In genomic region chrX:46929439-46930018, GRCh38 we compare ENCODE assay signal across 19 cellular contexts. TPM values are rescaled to one million over a fixed set of nuclear protein-coding genes. Genes with fewer than 3 reads are reported as not detected.
A peak's percentile ranks its signal among the peaks of the same experiment; 100 is the strongest.
DNase-seq lines count a peak whose midpoint lies in the region; ATAC-seq, FAIRE-seq and TF ChIP-seq lines count a peak whose summit lies in the region.
"Had no signal": no experiment of that assay in that cellular context is flagged by ENCODE, and none has a peak within 500 bp of the region (broad histone marks: within the 10 kb centered on the region; RNA-seq: fewer than 3 reads in every experiment).

No MANE protein-coding gene starts in this region.

- H3K9me3 ChIP-seq in A549 (no peaks in the 10 kb centered on the region), astrocyte (ENCODE audit: insufficient read depth, low read depth, low read length) (no peaks in the 10 kb centered on the region), heart right ventricle (no peaks in the 10 kb centered on the region)
- H3K9me3 ChIP-seq: neutrophil, stomach had no signal

- intact Hi-C loops in heart right ventricle (cut with DNase I), result no loop called here

- no peaks in the 10 kb centered on the region for H4K20me1 ChIP-seq in astrocyte (ENCODE audit: insufficient read depth, low read length)

- H3K9me3 Mint-ChIP-seq in astrocyte (ENCODE audit: unreplicated experiment), result no peaks in the 10 kb centered on the region
- H3K9me3 Mint-ChIP-seq: activated naive CD4-positive, alpha-beta T cell treated with anti-CD3 and anti-CD28 coated beads, Interleukin-2, amount 50 U/mL, for 24 hours had no signal

- TF ChIP-seq CTCF in A549 (IDR thresholded peaks at IDR 0.05) (no peak), astrocyte (IDR thresholded peaks at IDR 0.05; ENCODE audit: insufficient read depth, low read depth, low read length) (no peak), foreskin keratinocyte (conservative IDR thresholded peaks at IDR 0.05) (no peak), heart right ventricle (IDR thresholded peaks at IDR 0.05) (no peak)

- CTCF ChIA-PET in A549 (lab: Yijun Ruan, JAX), result interaction anchor here (0.6 to 3.5 kb wide), 6 partner anchors 11 to 101 kb away, joined by 3 to 15 read pairs (median 4); partner anchors contain the start of gene JADE3

- H2AFZ ChIP-seq in astrocyte (ENCODE audit: low read depth, low read length), result no peak overlapping the region
- H2AFZ ChIP-seq: PC-9 had no signal

- no peaks in the 10 kb centered on the region for H3K27me3 ChIP-seq in astrocyte (ENCODE audit: insufficient read depth, low read length)
- H3K27me3 ChIP-seq in foreskin keratinocyte, result no peaks in the 10 kb centered on the region
- peaks cover 0 to 8% (median 0%) of the 10 kb centered on the region in 7 donors for H3K27me3 ChIP-seq in heart right ventricle
- H3K27me3 ChIP-seq: neutrophil had no signal

- H3K4me3 Mint-ChIP-seq in astrocyte (ENCODE audit: unreplicated experiment), result no peak overlapping the region
- H3K4me3 Mint-ChIP-seq: activated naive CD4-positive, alpha-beta T cell treated with anti-CD3 and anti-CD28 coated beads, Interleukin-2, amount 50 U/mL, for 24 hours; mesothelial cell of epicardium had no signal

- H3K27ac Mint-ChIP-seq in astrocyte (ENCODE audit: unreplicated experiment), result peak overlapping the region; percentile 64
- H3K27ac Mint-ChIP-seq: activated naive CD4-positive, alpha-beta T cell treated with anti-CD3 and anti-CD28 coated beads, Interleukin-2, amount 50 U/mL, for 24 hours; mesothelial cell of epicardium had no signal

- POLR2A ChIA-PET in A549 (lab: Yijun Ruan, JAX), result no interaction called here

- H3K79me2 ChIP-seq in astrocyte (ENCODE audit: insufficient read depth, low read length), result no peaks in the 10 kb centered on the region

- no peaks in the 10 kb centered on the region for H3K36me3 ChIP-seq in astrocyte (ENCODE audit: insufficient read depth, low read length)
- no peaks in the 10 kb centered on the region for H3K36me3 ChIP-seq in heart right ventricle
- H3K36me3 ChIP-seq: neutrophil, stomach had no signal

- H3K4me2 ChIP-seq in A549 (peak overlapping the region; percentile 44), astrocyte (ENCODE audit: low read length) (peak overlapping the region; percentile 4)
- H3K4me2 ChIP-seq: PC-9 had no signal

- peak in 1 of 2 experiments; percentile 11 for DNase-seq in A549 (ENCODE audit: low read depth in 1 of 2, low spot score in 1 of 2)
- DNase-seq in H4 (ENCODE audit: low spot score), result peak; percentile 11
- DNase-seq in astrocyte (ENCODE audit: low read depth), result peak; percentile 46
- peak; percentile 41 to 71 for DNase-seq in foreskin keratinocyte
- no peak for DNase-seq in MV-4-11 (lab: John Stamatoyannopoulos, UW)
- no peak for DNase-seq in GM12891 (ENCODE audit: insufficient read length, low spot score)
- no peak for DNase-seq in heart right ventricle
- no peak for DNase-seq in COR-L47 (lab: John Stamatoyannopoulos, UW)
- DNase-seq: activated CD8-positive, alpha-beta memory T cell treated with anti-CD3 and anti-CD28 coated beads, Interleukin-2, amount 50 U/mL, for 4 hours; NCI-H146; NCI-H510A treated with DMSO at 0.1 percent for 48 hours; PC-9; stomach had no signal

- H3K36me3 Mint-ChIP-seq in astrocyte (ENCODE audit: low read depth, unreplicated experiment), result no peaks in the 10 kb centered on the region
- H3K36me3 Mint-ChIP-seq: activated naive CD4-positive, alpha-beta T cell treated with anti-CD3 and anti-CD28 coated beads, Interleukin-2, amount 50 U/mL, for 24 hours had no signal

- H3K4me1 Mint-ChIP-seq in astrocyte (ENCODE audit: low read depth, unreplicated experiment), result peaks cover 9% of the 10 kb centered on the region
- H3K4me1 Mint-ChIP-seq: activated naive CD4-positive, alpha-beta T cell treated with anti-CD3 and anti-CD28 coated beads, Interleukin-2, amount 50 U/mL, for 24 hours had no signal

- TF ChIP-seq EP300 in A549 (IDR thresholded peaks at IDR 0.05), result no peak

- TF ChIP-seq POLR2A in A549 (IDR thresholded peaks at IDR 0.05; ENCODE audit: low read length) (no peak), GM12891 (IDR thresholded peaks at IDR 0.05; ENCODE audit: low read depth, low read length) (no peak)

- peak; percentile 56 to 82; a peak in 4 of 6 replicates for ATAC-seq in A549
- ATAC-seq in foreskin keratinocyte, result peak; percentile 80
- ATAC-seq in heart right ventricle, result no peak
- ATAC-seq: K562 had no signal

- no peaks in the 10 kb centered on the region for H3K27me3 Mint-ChIP-seq in astrocyte (ENCODE audit: low read depth, unreplicated experiment)

- H3K9ac ChIP-seq in astrocyte (ENCODE audit: low read length), result no peak overlapping the region

- H3K4me3 ChIP-seq in A549 (no peak overlapping the region), astrocyte (ENCODE audit: insufficient read depth, low read depth, low read length) (no peak overlapping the region), heart right ventricle (no peak overlapping the region)
- H3K4me3 ChIP-seq: K562, PC-9, stomach had no signal

- H3K27ac ChIP-seq in A549 (peak overlapping the region in 1 of 2 experiments; percentile 36; a peak in 1 of 6 replicates), astrocyte (ENCODE audit: low read depth, low read length) (no peak overlapping the region), foreskin keratinocyte (no peak overlapping the region), heart right ventricle (no peak overlapping the region)
- H3K27ac ChIP-seq: neutrophil, PC-9, stomach had no signal

- WGBS in A549 (ENCODE audit: missing lambda C conversion rate), result 45% methylated on average over 3 of the region's 3 CpGs
- 85% methylated on average over 3 of the region's 3 CpGs for WGBS in heart right ventricle, 2 donors

- H3K4me1 ChIP-seq in A549 (peaks cover 6% of the 10 kb centered on the region), astrocyte (ENCODE audit: insufficient read depth, low read length) (no peaks in the 10 kb centered on the region), foreskin keratinocyte (peaks cover 21% of the 10 kb centered on the region), heart right ventricle (no peaks in the 10 kb centered on the region)
- H3K4me1 ChIP-seq: stomach had no signal

- no peak for FAIRE-seq in A549 (lab: Jason Lieb, UNC)
- peak; percentile 94 for FAIRE-seq in astrocyte (lab: Jason Lieb, UNC)
- no peak for FAIRE-seq in GM12891 (lab: Jason Lieb, UNC)
- FAIRE-seq: colon, D721Med, K562 had no signal

- TF ChIP-seq RAD21 in A549 (conservative IDR thresholded peaks at IDR 0.05 in 1 of 2, IDR thresholded peaks at IDR 0.05 in 1 of 2), result no peak

TF ChIP-seq in A549, 52 proteins besides CTCF, POLR2A, EP300 and RAD21:
- TF ChIP-seq SREBF2 (IDR thresholded peaks at IDR 0.05) (no peak), HOXB5 (CRISPR knock-in tag; IDR thresholded peaks at IDR 0.05) (no peak), FOXS1 (CRISPR knock-in tag; IDR thresholded peaks at IDR 0.05) (no peak), MAZ (IDR thresholded peaks at IDR 0.05; ENCODE audit: borderline replicate concordance, low read depth, low read length) (no peak), RFX5 (IDR thresholded peaks at IDR 0.05) (no peak)
TF ChIP-seq in A549: peak in this region for 0.

TF ChIP-seq in GM12891, 5 proteins besides CTCF, POLR2A, EP300 and RAD21:
- TF ChIP-seq PAX5 (IDR thresholded peaks at IDR 0.05; ENCODE audit: insufficient read depth, low read length, severe bottlenecking) (no peak), SPI1 (IDR thresholded peaks at IDR 0.05; ENCODE audit: low read depth, low read length) (no peak), POU2F2 (IDR thresholded peaks at IDR 0.05; ENCODE audit: low read depth, low read length) (no peak)

RNA-seq across cellular contexts. Expression of gene JADE3, which starts 17.3 kb away (rescaled TPM):
- 19.8 and 28.8 TPM in 2 replicates for polyA plus RNA-seq in A549 (2011; rRNA removed)
- polyA plus RNA-seq in A549 (2012; cell fraction: cytosol; rRNA removed), result 3.8 and 4.2 TPM in 2 replicates
- 2.4 and 4.3 TPM in 2 replicates for polyA plus RNA-seq in A549 (2012; cell fraction: nucleus; rRNA removed)
- 10.4 to 10.6 TPM (median 10.5 TPM) in 3 replicates for polyA plus RNA-seq in A549 (2017; fragmentation: RNase III; extraction: RNeasy Plus Mini Kit Qiagen cat#74134 plus additional on column Dnase treatment)
- polyA minus RNA-seq in A549 (2011; rRNA and poly(A)+ RNA removed), result 14.1 and 18.6 TPM in 2 replicates
- 4.6 and 5.6 TPM in 2 replicates for total RNA-seq in H4 (2014; rRNA removed; shearing (Covaris generic))
- total RNA-seq in astrocyte, result 9.5 and 12.4 TPM in 2 replicates
- 8.2 and 8.6 TPM in 2 replicates for total RNA-seq in foreskin keratinocyte
- polyA plus RNA-seq in foreskin keratinocyte, result 2.1 and 2.6 TPM in 2 replicates
- 0.39 TPM for polyA plus RNA-seq in GM12891 (2012; ENCODE audit: low read depth, missing spikeins)
- 1 to 10 TPM; 4.5 to 8.7 (median 6.4) TPM for total RNA-seq in heart right ventricle
- 1 to 10 TPM; 1.6 to 1.9 TPM for polyA plus RNA-seq in heart right ventricle

Comparison
In these comparisons a context has a peak if more than half of its experiments do, and no peak if none do; other contexts are left out.
1. ATAC-seq: peak in A549 (2 of 2) and foreskin keratinocyte (single experiment); none in heart right ventricle (0 of 8).
2. DNase-seq: peak in H4 (single experiment), astrocyte (single experiment) and foreskin keratinocyte (2 of 2); none in MV-4-11 (single experiment), GM12891 (single experiment), heart right ventricle (0 of 2) and COR-L47 (single experiment).